Comparison of ENCODE assay signal across 11 cellular contexts in the genomic region with DNA sequence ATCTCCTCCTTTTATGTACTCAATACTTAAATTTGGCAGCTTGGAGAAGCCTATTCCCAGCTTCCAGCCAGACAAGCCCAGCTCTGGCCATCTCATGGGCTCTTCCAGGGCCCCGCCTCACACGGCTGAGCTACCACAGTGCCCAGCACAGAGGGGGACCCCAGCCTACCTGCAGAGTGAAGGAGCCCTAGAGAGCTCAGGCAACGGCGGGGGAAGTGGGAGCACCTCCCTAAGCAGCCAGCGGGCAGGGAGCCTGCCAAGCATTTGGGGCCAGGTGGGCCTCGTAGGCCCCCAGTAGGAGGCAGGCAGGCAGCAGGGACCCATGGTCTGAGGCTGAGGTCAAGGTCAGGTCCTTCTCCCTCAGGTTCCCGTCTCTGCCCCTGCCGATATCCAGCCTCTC. TPM values are rescaled to one million over a fixed set of nuclear protein-coding genes. Genes with fewer than 3 reads are reported as not detected.
DNase-seq lines count a peak whose midpoint lies in the region; ATAC-seq and TF ChIP-seq lines count a peak whose summit lies in the region.
"Had no signal": no experiment of that assay in that cellular context is flagged by ENCODE, and none has a peak within 500 bp of the region (broad histone marks: within the 10 kb centered on the region; RNA-seq: fewer than 3 reads in every experiment).

No MANE protein-coding gene starts in this region.

- H3K27ac Mint-ChIP-seq in naive thymus-derived CD4-positive, alpha-beta T cell, result peak overlapping the region in 4 of 9 donors; percentile 55 to 90 (median 72)
- no peak overlapping the region for H3K27ac Mint-ChIP-seq in type B pancreatic cell

- POLR2A ChIA-PET in naive thymus-derived CD4-positive, alpha-beta T cell (lab: Charles Lee), result no interaction called here

- H3K27me3 Mint-ChIP-seq in naive thymus-derived CD4-positive, alpha-beta T cell, result peaks cover 0 to 33% (median 8%) of the 10 kb centered on the region in 5 donors
- peaks cover 45% of the 10 kb centered on the region for H3K27me3 Mint-ChIP-seq in type B pancreatic cell

- H3K4me3 ChIP-seq in left ventricle myocardium inferior (peak overlapping the region; percentile 62), breast epithelium (peak overlapping the region in 2 of 3 donors; percentile 52 to 77)
- peak overlapping the region; percentile 53 for H3K4me3 ChIP-seq in naive thymus-derived CD4-positive, alpha-beta T cell (ENCODE audit: low read length)

- H3K27ac ChIP-seq in left ventricle myocardium inferior (replicated peaks), result no peak overlapping the region
- H3K27ac ChIP-seq in breast epithelium, result peak overlapping the region in 1 of 2 donors; percentile 89
- peak overlapping the region; percentile 0 for H3K27ac ChIP-seq in naive thymus-derived CD4-positive, alpha-beta T cell (ENCODE audit: low read depth, low read length)
- H3K27ac ChIP-seq: epithelial cell of prostate had no signal

- H3K27me3 ChIP-seq in left ventricle myocardium inferior (ENCODE audit: low read depth), result peaks cover 50% of the 10 kb centered on the region
- peaks cover 0 to 2% of the 10 kb centered on the region in 2 donors for H3K27me3 ChIP-seq in breast epithelium
- H3K27me3 ChIP-seq in naive thymus-derived CD4-positive, alpha-beta T cell (ENCODE audit: control insufficient read depth in 2 of 2, insufficient read depth in 2 of 2, low read length in 2 of 2), result no peaks in the 10 kb centered on the region
- H3K27me3 ChIP-seq: adrenal gland, uterus had no signal

- no peak for TF ChIP-seq POLR2A in breast epithelium (IDR thresholded peaks at IDR 0.05)

- intact Hi-C loops in left ventricle myocardium inferior (cut with micrococcal nuclease), result no loop called here
- intact Hi-C loops in left cardiac atrium (cut with DNase I), result no loop called here
- intact Hi-C loops in breast epithelium (cut with DNase I; ENCODE audit: low total_unique reads), result no loop called here
- intact Hi-C loops in naive thymus-derived CD4-positive, alpha-beta T cell (cut with micrococcal nuclease), result loop anchor here in 1 of 2 donors (2.0 kb wide), 3 partner anchors 33 to 73 kb away; a partner anchor contains a TSS

- no peak for DNase-seq in left ventricle myocardium inferior
- no peak for DNase-seq in left cardiac atrium
- DNase-seq in breast epithelium (ENCODE audit: low spot score in 2 of 2), result no peak
- no peak for DNase-seq in naive thymus-derived CD4-positive, alpha-beta T cell
- no peak for DNase-seq in type B pancreatic cell (ENCODE audit: extremely low spot score, unreplicated experiment)
- no peak for DNase-seq in hippocampal formation (lab: John Stamatoyannopoulos, UW)
- no peak for DNase-seq in NCI-H2227 (lab: John Stamatoyannopoulos, UW; ENCODE audit: unreplicated experiment)
- DNase-seq in SW 1271 (lab: John Stamatoyannopoulos, UW), result no peak

- ATAC-seq in left cardiac atrium, result no peak
- no peak for ATAC-seq in naive thymus-derived CD4-positive, alpha-beta T cell

- no peaks in the 10 kb centered on the region for H3K36me3 Mint-ChIP-seq in naive thymus-derived CD4-positive, alpha-beta T cell
- H3K36me3 Mint-ChIP-seq in type B pancreatic cell, result no peaks in the 10 kb centered on the region

- peaks cover 16% of the 10 kb centered on the region for H3K4me1 ChIP-seq in left ventricle myocardium inferior
- peaks cover 2 to 21% of the 10 kb centered on the region in 2 donors for H3K4me1 ChIP-seq in breast epithelium
- peaks cover 9 to 15% of the 10 kb centered on the region in 2 donors for H3K4me1 ChIP-seq in naive thymus-derived CD4-positive, alpha-beta T cell (ENCODE audit: control insufficient read depth in 2 of 2, insufficient read depth in 2 of 2, low read length in 2 of 2)

- no peaks in the 10 kb centered on the region for H3K9me3 Mint-ChIP-seq in naive thymus-derived CD4-positive, alpha-beta T cell
- no peaks in the 10 kb centered on the region for H3K9me3 Mint-ChIP-seq in type B pancreatic cell

- H3K9me3 ChIP-seq in left ventricle myocardium inferior (replicated peaks), result no peaks in the 10 kb centered on the region
- no peaks in the 10 kb centered on the region for H3K9me3 ChIP-seq in breast epithelium
- H3K9me3 ChIP-seq in naive thymus-derived CD4-positive, alpha-beta T cell (ENCODE audit: control insufficient read depth in 2 of 3, low read length in 3 of 3), result no peaks in the 10 kb centered on the region
- H3K9me3 ChIP-seq: adrenal gland, uterus had no signal

- peak overlapping the region; percentile 69 to 88 (median 85) for H3K4me3 Mint-ChIP-seq in naive thymus-derived CD4-positive, alpha-beta T cell
- peak overlapping the region; percentile 76 for H3K4me3 Mint-ChIP-seq in type B pancreatic cell

- no peak for TF ChIP-seq CTCF in left ventricle myocardium inferior (IDR thresholded peaks at IDR 0.05; ENCODE audit: borderline replicate concordance)
- no peak for TF ChIP-seq CTCF in breast epithelium (IDR thresholded peaks at IDR 0.05)
- TF ChIP-seq CTCF in type B pancreatic cell (conservative IDR thresholded peaks at IDR 0.05), result no peak

- CTCF ChIA-PET in naive thymus-derived CD4-positive, alpha-beta T cell (lab: Charles Lee), result interaction anchor here (0.7 to 1.0 kb wide), 2 partner anchors 32 to 90 kb away, joined by 3 read pairs; no protein-coding TSS in a partner anchor

- peaks cover 18 to 32% (median 26%) of the 10 kb centered on the region in 7 donors for H3K4me1 Mint-ChIP-seq in naive thymus-derived CD4-positive, alpha-beta T cell
- peaks cover 9% of the 10 kb centered on the region for H3K4me1 Mint-ChIP-seq in type B pancreatic cell (ENCODE audit: unreplicated experiment)

- H3K36me3 ChIP-seq in left ventricle myocardium inferior (no peaks in the 10 kb centered on the region), breast epithelium (no peaks in the 10 kb centered on the region)
- H3K36me3 ChIP-seq in naive thymus-derived CD4-positive, alpha-beta T cell (ENCODE audit: control insufficient read depth in 2 of 3, insufficient read depth in 3 of 3, low read length in 3 of 3), result no peaks in the 10 kb centered on the region
- H3K36me3 ChIP-seq: adrenal gland, uterus had no signal

RNA-seq across cellular contexts. Expression of a gene that starts 29.1 kb away (rescaled TPM):
- 104 TPM for total RNA-seq in left ventricle myocardium inferior
- 100 to 1,000 TPM in 1 of 2 donors, 10 to 100 TPM in 1; 95.5 to 107 TPM for total RNA-seq in left cardiac atrium
- 10 to 100 TPM; 21.3 to 69.5 (median 43.5) TPM for total RNA-seq in breast epithelium
- total RNA-seq in naive thymus-derived CD4-positive, alpha-beta T cell, result 10 to 100 TPM in 2 of 5 experiments, 1 to 10 TPM in 3; 3.8 to 45.5 (median 5.1) TPM
- polyA plus RNA-seq in naive thymus-derived CD4-positive, alpha-beta T cell, result 1 to 10 TPM; 4.0 to 8.9 TPM
- 20.0 and 58.4 TPM in 2 replicates for total RNA-seq in type B pancreatic cell (ENCODE audit: low replicate concordance)

RNA-seq across cellular contexts. Expression of a gene that starts 45.3 kb away (rescaled TPM):
- 17.3 TPM for total RNA-seq in left ventricle myocardium inferior
- total RNA-seq in left cardiac atrium, result 10 to 100 TPM; 15.0 to 34.5 TPM
- 10 to 100 TPM; 24.5 to 40.6 (median 38.3) TPM for total RNA-seq in breast epithelium
- 10 to 100 TPM; 32.3 to 45.8 (median 42.8) TPM for total RNA-seq in naive thymus-derived CD4-positive, alpha-beta T cell
- 10 to 100 TPM; 17.4 to 27.3 TPM for polyA plus RNA-seq in naive thymus-derived CD4-positive, alpha-beta T cell
- total RNA-seq in type B pancreatic cell (ENCODE audit: low replicate concordance), result 44.4 and 54.7 TPM in 2 replicates

RNA-seq across cellular contexts. Expression of a gene that starts 50.6 kb away (rescaled TPM):
- total RNA-seq in left ventricle myocardium inferior (30.5 TPM), left cardiac atrium (10 to 100 TPM; 21.4 to 33.6 TPM), breast epithelium (10 to 100 TPM; 35.6 to 58.7 (median 42.2) TPM), type B pancreatic cell (ENCODE audit: low replicate concordance) (35.9 and 46.5 TPM in 2 replicates)
- total RNA-seq in naive thymus-derived CD4-positive, alpha-beta T cell, result 10 to 100 TPM; 17.2 to 37.8 (median 27.7) TPM
- 10 to 100 TPM; 27.1 to 47.5 TPM for polyA plus RNA-seq in naive thymus-derived CD4-positive, alpha-beta T cell
